Comparison of ENCODE assay signal across 1 cellular context in the genomic region with DNA sequence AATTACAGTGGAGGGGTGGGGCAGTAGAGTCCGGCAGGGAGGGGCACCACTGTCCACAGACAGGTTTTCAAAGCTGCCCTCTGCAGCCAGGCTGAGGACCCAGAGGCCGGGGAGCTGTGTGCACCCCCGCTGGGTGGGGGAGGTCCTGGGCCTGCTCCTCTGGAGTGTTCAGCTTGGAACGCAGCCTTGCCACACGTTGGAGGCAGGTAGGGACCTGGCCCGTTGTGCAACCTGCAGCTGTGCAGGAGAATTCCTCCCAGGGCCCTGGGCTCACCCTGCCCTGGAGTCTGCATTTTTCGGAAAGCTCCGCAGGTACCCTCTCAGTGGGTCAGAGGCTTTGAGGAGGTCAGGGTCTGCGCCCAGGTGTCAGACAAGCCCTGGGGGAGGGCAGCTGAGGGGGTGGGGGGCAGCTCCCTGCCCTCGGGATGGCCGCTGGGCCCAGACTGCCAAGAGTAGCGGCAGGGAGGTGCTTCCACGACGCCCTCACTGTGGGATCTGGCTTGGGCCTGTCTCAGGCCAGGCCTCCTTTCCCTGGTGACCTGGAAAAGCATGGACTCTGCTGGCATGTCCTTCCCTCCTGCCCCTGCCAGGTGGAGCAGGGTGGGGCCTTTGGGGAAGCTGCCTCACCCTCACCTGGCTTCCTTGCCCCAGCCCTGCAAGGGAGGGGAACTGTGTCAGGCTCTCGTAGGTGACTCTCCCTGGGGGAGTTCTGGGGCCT.
TF ChIP-seq lines count a peak whose summit lies in the region.

No MANE protein-coding gene starts in this region.

TF ChIP-seq in HepG2, 621 proteins besides CTCF, POLR2A, EP300 and RAD21:
- TF ChIP-seq, protein P1, sequence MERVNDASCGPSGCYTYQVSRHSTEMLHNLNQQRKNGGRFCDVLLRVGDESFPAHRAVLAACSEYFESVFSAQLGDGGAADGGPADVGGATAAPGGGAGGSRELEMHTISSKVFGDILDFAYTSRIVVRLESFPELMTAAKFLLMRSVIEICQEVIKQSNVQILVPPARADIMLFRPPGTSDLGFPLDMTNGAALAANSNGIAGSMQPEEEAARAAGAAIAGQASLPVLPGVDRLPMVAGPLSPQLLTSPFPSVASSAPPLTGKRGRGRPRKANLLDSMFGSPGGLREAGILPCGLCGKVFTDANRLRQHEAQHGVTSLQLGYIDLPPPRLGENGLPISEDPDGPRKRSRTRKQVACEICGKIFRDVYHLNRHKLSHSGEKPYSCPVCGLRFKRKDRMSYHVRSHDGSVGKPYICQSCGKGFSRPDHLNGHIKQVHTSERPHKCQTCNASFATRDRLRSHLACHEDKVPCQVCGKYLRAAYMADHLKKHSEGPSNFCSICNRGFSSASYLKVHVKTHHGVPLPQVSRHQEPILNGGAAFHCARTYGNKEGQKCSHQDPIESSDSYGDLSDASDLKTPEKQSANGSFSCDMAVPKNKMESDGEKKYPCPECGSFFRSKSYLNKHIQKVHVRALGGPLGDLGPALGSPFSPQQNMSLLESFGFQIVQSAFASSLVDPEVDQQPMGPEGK (CRISPR knock-in tag; IDR thresholded peaks at IDR 0.05): 0 out of 2 replicates have a peak, but pooled peaks have one; percentile 19
- peak; percentile 20 for TF ChIP-seq HNRNPLL (IDR thresholded peaks at IDR 0.05; ENCODE audit: low read depth, low read length, poor library complexity, severe bottlenecking)
- no peak for TF ChIP-seq KAT8 (CRISPR knock-in tag; IDR thresholded peaks at IDR 0.05)
- TF ChIP-seq, protein P2, sequence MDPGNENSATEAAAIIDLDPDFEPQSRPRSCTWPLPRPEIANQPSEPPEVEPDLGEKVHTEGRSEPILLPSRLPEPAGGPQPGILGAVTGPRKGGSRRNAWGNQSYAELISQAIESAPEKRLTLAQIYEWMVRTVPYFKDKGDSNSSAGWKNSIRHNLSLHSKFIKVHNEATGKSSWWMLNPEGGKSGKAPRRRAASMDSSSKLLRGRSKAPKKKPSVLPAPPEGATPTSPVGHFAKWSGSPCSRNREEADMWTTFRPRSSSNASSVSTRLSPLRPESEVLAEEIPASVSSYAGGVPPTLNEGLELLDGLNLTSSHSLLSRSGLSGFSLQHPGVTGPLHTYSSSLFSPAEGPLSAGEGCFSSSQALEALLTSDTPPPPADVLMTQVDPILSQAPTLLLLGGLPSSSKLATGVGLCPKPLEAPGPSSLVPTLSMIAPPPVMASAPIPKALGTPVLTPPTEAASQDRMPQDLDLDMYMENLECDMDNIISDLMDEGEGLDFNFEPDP (CRISPR knock-in tag; conservative IDR thresholded peaks at IDR 0.05): 0 out of 2 replicates have a peak, but pooled peaks have one; percentile 50
- TF ChIP-seq ZFX (CRISPR knock-in tag; IDR thresholded peaks at IDR 0.05; ENCODE audit: low read depth): peak; percentile 18; the same call in 1 of the 2 replicates
- TF ChIP-seq CEBPG (CRISPR knock-in tag; IDR thresholded peaks at IDR 0.05): peak; percentile 44
- TF ChIP-seq CEBPB (IDR thresholded peaks at IDR 0.05; ENCODE audit: borderline replicate concordance, low read depth, low read length): peak; percentile 72; the same call in 1 of the 2 replicates
- TF ChIP-seq ZNF430 (CRISPR knock-in tag; IDR thresholded peaks at IDR 0.05): peak; percentile 27; the same call in 1 of the 2 replicates
- TF ChIP-seq, protein P3, sequence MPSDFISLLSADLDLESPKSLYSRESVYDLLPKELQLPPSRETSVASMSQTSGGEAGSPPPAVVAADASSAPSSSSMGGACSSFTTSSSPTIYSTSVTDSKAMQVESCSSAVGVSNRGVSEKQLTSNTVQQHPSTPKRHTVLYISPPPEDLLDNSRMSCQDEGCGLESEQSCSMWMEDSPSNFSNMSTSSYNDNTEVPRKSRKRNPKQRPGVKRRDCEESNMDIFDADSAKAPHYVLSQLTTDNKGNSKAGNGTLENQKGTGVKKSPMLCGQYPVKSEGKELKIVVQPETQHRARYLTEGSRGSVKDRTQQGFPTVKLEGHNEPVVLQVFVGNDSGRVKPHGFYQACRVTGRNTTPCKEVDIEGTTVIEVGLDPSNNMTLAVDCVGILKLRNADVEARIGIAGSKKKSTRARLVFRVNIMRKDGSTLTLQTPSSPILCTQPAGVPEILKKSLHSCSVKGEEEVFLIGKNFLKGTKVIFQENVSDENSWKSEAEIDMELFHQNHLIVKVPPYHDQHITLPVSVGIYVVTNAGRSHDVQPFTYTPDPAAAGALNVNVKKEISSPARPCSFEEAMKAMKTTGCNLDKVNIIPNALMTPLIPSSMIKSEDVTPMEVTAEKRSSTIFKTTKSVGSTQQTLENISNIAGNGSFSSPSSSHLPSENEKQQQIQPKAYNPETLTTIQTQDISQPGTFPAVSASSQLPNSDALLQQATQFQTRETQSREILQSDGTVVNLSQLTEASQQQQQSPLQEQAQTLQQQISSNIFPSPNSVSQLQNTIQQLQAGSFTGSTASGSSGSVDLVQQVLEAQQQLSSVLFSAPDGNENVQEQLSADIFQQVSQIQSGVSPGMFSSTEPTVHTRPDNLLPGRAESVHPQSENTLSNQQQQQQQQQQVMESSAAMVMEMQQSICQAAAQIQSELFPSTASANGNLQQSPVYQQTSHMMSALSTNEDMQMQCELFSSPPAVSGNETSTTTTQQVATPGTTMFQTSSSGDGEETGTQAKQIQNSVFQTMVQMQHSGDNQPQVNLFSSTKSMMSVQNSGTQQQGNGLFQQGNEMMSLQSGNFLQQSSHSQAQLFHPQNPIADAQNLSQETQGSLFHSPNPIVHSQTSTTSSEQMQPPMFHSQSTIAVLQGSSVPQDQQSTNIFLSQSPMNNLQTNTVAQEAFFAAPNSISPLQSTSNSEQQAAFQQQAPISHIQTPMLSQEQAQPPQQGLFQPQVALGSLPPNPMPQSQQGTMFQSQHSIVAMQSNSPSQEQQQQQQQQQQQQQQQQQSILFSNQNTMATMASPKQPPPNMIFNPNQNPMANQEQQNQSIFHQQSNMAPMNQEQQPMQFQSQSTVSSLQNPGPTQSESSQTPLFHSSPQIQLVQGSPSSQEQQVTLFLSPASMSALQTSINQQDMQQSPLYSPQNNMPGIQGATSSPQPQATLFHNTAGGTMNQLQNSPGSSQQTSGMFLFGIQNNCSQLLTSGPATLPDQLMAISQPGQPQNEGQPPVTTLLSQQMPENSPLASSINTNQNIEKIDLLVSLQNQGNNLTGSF (CRISPR knock-in tag; IDR thresholded peaks at IDR 0.05): no peak
